In genomic region chr4:24573582-24573981, GRCh38 we compare ENCODE assay signal across 1 cellular context.
TF ChIP-seq lines count a peak whose summit lies in the region.

No MANE protein-coding gene starts in this region.

TF ChIP-seq in GM12878, 131 proteins besides CTCF, POLR2A, EP300 and RAD21:
- peak; percentile 38; the same call in 1 of the 2 replicates for TF ChIP-seq POLR2AphosphoS5 (IDR thresholded peaks at IDR 0.05; ENCODE audit: low read length)
- no peak for TF ChIP-seq PAX5 (IDR thresholded peaks at IDR 0.05; ENCODE audit: borderline replicate concordance, low read depth, low read length)
- no peak for TF ChIP-seq BMI1 (IDR thresholded peaks at IDR 0.05; ENCODE audit: borderline replicate concordance)
- no peak for TF ChIP-seq EED (IDR thresholded peaks at IDR 0.05; ENCODE audit: low read depth)
- no peak for TF ChIP-seq NFXL1 (IDR thresholded peaks at IDR 0.05; ENCODE audit: borderline replicate concordance)
- TF ChIP-seq CREM (IDR thresholded peaks at IDR 0.05; ENCODE audit: low read depth), result no peak
- no peak for TF ChIP-seq ZSCAN29 (IDR thresholded peaks at IDR 0.05)
- TF ChIP-seq SMC3 (IDR thresholded peaks at IDR 0.05; ENCODE audit: borderline replicate concordance, low read length), result no peak
TF ChIP-seq in GM12878: peak in this region for 1.
